35 cellular contexts compared by ENCODE assay signal in genomic region chr4:136281307-136281706, GRCh38.
"Had no signal": no experiment of that assay in that cellular context is flagged by ENCODE, and none has a peak within 500 bp of the region (broad histone marks: within the 10 kb centered on the region; RNA-seq: fewer than 3 reads in every experiment).

No MANE protein-coding gene starts in this region.

- H3K27me3 ChIP-seq: SJCRH30 had no signal

- H3K36me3 Mint-ChIP-seq: activated naive CD4-positive, alpha-beta T cell treated with anti-CD3 and anti-CD28 coated beads, Interleukin-2, amount 10 ng/mL, durations not matched to agents 7 days and 5 days; activated naive CD8-positive, alpha-beta T cell; brain had no signal

- H3K4me3 ChIP-seq: SJCRH30 had no signal

- H3K9me3 Mint-ChIP-seq: activated CD4-positive, alpha-beta T cell treated with anti-CD3 and anti-CD28 coated beads, Interleukin-2, amount 10 ng/mL, durations not matched to agents 7 days and 5 days; activated naive CD8-positive, alpha-beta T cell treated with anti-CD3 and anti-CD28 coated beads, Interleukin-2, amount 50 U/mL, for 24 hours; brain had no signal

- H3K4me2 ChIP-seq: SK-N-SH had no signal

- H3K9ac ChIP-seq: SK-N-SH had no signal

- H3K9me2 ChIP-seq: SK-N-SH had no signal

- H3K4me3 Mint-ChIP-seq: activated CD4-positive, alpha-beta T cell treated with anti-CD3 and anti-CD28 coated beads for 36 hours; activated CD4-positive, alpha-beta T cell treated with anti-CD3 and anti-CD28 coated beads, Interleukin-2, amount 10 ng/mL, durations not matched to agents 7 days and 5 days; activated naive CD4-positive, alpha-beta T cell treated with anti-CD3 and anti-CD28 coated beads, Interleukin-2, amount 10 ng/mL, durations not matched to agents 7 days and 5 days; activated naive CD8-positive, alpha-beta T cell; activated naive CD8-positive, alpha-beta T cell treated with anti-CD3 and anti-CD28 coated beads, Interleukin-2, amount 50 U/mL, for 24 hours; activated T-cell treated with anti-CD3 and anti-CD28 coated beads, Interleukin-2, amount 50 U/mL, for 4 hours; activated T-helper 1 cell treated with anti-CD3 and anti-CD28 coated beads, Interleukin-12 subunit alpha, Interleukin-12 subunit beta, Interleukin-2, Interleukin-4 antibody, amounts not matched to agents 30 ng/mL and 10 ng/mL and 1 ng/mL, durations not matched to agents 14 hours and 24 hours and 36 hours; brain; T-helper 1 cell treated with Interleukin-12 subunit alpha and Interleukin-12 subunit beta and Interleukin-4 antibody, amounts not matched to agents 30 μg/mL and 1 μg/mL, for 36 hours; T-helper 2 cell treated with Interferon-gamma antibody and Interleukin-4, amounts not matched to agents 5 μg/mL and 100 μg/mL, for 36 hours had no signal

- H3K27me3 Mint-ChIP-seq: activated CD4-positive, alpha-beta T cell treated with anti-CD3 and anti-CD28 coated beads for 36 hours; activated CD4-positive, alpha-beta T cell treated with anti-CD3 and anti-CD28 coated beads, Interleukin-2, amount 10 ng/mL, durations not matched to agents 7 days and 5 days; activated naive CD4-positive, alpha-beta T cell treated with anti-CD3 and anti-CD28 coated beads, Interleukin-2, amount 10 ng/mL, durations not matched to agents 7 days and 5 days; activated naive CD8-positive, alpha-beta T cell; activated naive CD8-positive, alpha-beta T cell treated with anti-CD3 and anti-CD28 coated beads, Interleukin-2, amount 50 U/mL, for 24 hours; brain had no signal

- H3K9me3 ChIP-seq: SJCRH30, SK-N-SH had no signal

- H3K27ac Mint-ChIP-seq: activated CD4-positive, alpha-beta T cell treated with anti-CD3 and anti-CD28 coated beads for 36 hours; activated CD4-positive, alpha-beta T cell treated with anti-CD3 and anti-CD28 coated beads, Interleukin-2, amount 10 ng/mL, durations not matched to agents 7 days and 5 days; activated naive CD4-positive, alpha-beta T cell treated with anti-CD3 and anti-CD28 coated beads, Interleukin-2, amount 10 ng/mL, durations not matched to agents 7 days and 5 days; activated naive CD8-positive, alpha-beta T cell; activated naive CD8-positive, alpha-beta T cell treated with anti-CD3 and anti-CD28 coated beads, Interleukin-2, amount 50 U/mL, for 24 hours; activated T-helper 1 cell treated with anti-CD3 and anti-CD28 coated beads, Interleukin-12 subunit alpha, Interleukin-12 subunit beta, Interleukin-2, Interleukin-4 antibody, amounts not matched to agents 30 ng/mL and 10 ng/mL and 1 ng/mL, durations not matched to agents 14 hours and 24 hours and 36 hours; brain; T-helper 1 cell treated with Interleukin-12 subunit alpha and Interleukin-12 subunit beta and Interleukin-4 antibody, amounts not matched to agents 30 μg/mL and 1 μg/mL, for 36 hours; T-helper 2 cell treated with Interferon-gamma antibody and Interleukin-4, amounts not matched to agents 5 μg/mL and 100 μg/mL, for 36 hours had no signal

- ATAC-seq: activated CD4-positive, alpha-beta T cell treated with anti-CD3 and anti-CD28 coated beads for 36 hours; activated CD4-positive, CD25-positive, alpha-beta regulatory T cell treated with anti-CD3 and anti-CD28 coated beads, Interleukin-2, amount 50 U/mL, for 24 hours; activated naive CD8-positive, alpha-beta T cell treated with anti-CD3 and anti-CD28 coated beads, Interleukin-2, amount 50 U/mL, for 24 hours; activated T-cell treated with anti-CD3 and anti-CD28 coated beads, Interleukin-2, amount 50 U/mL, for 4 hours; Panc1 had no signal

- DNase-seq: activated CD4-positive, alpha-beta T cell treated with anti-CD3 and anti-CD28 coated beads for 36 hours; activated CD4-positive, alpha-beta T cell treated with anti-CD3 and anti-CD28 coated beads, Interleukin-2, amount 10 ng/mL, durations not matched to agents 7 days and 5 days; activated CD4-positive, alpha-beta T cell treated with anti-CD3 and anti-CD28 coated beads, Interleukin-2, amount 50 U/mL, for 48 hours; activated CD8-positive, alpha-beta memory T cell treated with anti-CD3 and anti-CD28 coated beads, Interleukin-2, amount 50 U/mL, for 4 hours; activated effector memory CD4-positive, alpha-beta T cell treated with Interleukin-2 at 50 U/mL for 16 hours; activated naive CD4-positive, alpha-beta T cell treated with anti-CD3 and anti-CD28 coated beads, Interleukin-2, amount 10 ng/mL, durations not matched to agents 7 days and 5 days; activated naive CD8-positive, alpha-beta T cell treated with anti-CD3 and anti-CD28 coated beads, Interleukin-2, amount 50 U/mL, for 24 hours; activated T-cell treated with anti-CD3 and anti-CD28 coated beads for 4 hours; activated T-cell treated with anti-CD3 and anti-CD28 coated beads, Interleukin-2, amount 50 U/mL, for 4 hours; anterior cingulate cortex; caudate nucleus; cerebellar nuclear complex; MM.1S; NCI-H1092 treated with DMSO at 0.1 percent for 48 hours; NCI-H1417; NCI-H1694; NCI-H1930; NCI-H2081 treated with DMSO at 0.1 percent for 48 hours; NCI-H226; NCI-H446 treated with DMSO at 0.1 percent for 48 hours; NCI-H524; NCI-H69; NCI-H82; SHP77; SJCRH30; SK-N-SH had no signal

- FAIRE-seq: bronchial epithelial cell, TTC549 had no signal

- H3K36me3 ChIP-seq: SJCRH30 had no signal

- H3K27ac ChIP-seq: SJCRH30 had no signal

- H3K4me1 ChIP-seq: SJCRH30 had no signal

- H3K4me1 Mint-ChIP-seq: activated CD4-positive, alpha-beta T cell treated with anti-CD3 and anti-CD28 coated beads for 36 hours; activated CD4-positive, alpha-beta T cell treated with anti-CD3 and anti-CD28 coated beads, Interleukin-2, amount 10 ng/mL, durations not matched to agents 7 days and 5 days; activated naive CD4-positive, alpha-beta T cell treated with anti-CD3 and anti-CD28 coated beads, Interleukin-2, amount 10 ng/mL, durations not matched to agents 7 days and 5 days; activated naive CD8-positive, alpha-beta T cell treated with anti-CD3 and anti-CD28 coated beads, Interleukin-2, amount 50 U/mL, for 24 hours had no signal
